ENCODE assay signal across 10 cellular contexts in genomic region chr13:27147530-27148170, GRCh38. TPM values are rescaled to one million over a fixed set of nuclear protein-coding genes. Genes with fewer than 3 reads are reported as not detected.
DNase-seq lines count a peak whose midpoint lies in the region; ATAC-seq and TF ChIP-seq lines count a peak whose summit lies in the region.
"Had no signal": no experiment of that assay in that cellular context is flagged by ENCODE, and none has a peak within 500 bp of the region (broad histone marks: within the 10 kb centered on the region; RNA-seq: fewer than 3 reads in every experiment).

No MANE protein-coding gene starts in this region.

- intact Hi-C loops in body of pancreas (cut with DNase I) = no loop called here
- intact Hi-C loops in heart left ventricle (cut with DNase I) = no loop called here

- no peaks in the 10 kb centered on the region for H3K27me3 ChIP-seq in body of pancreas
- H3K27me3 ChIP-seq in heart left ventricle = no peaks in the 10 kb centered on the region

- H3K9me3 ChIP-seq in body of pancreas (no peaks in the 10 kb centered on the region), heart left ventricle (peaks cover 0 to 15% (median 7%) of the 10 kb centered on the region in 12 donors)

- TF ChIP-seq POLR2A in body of pancreas (IDR thresholded peaks at IDR 0.05) (no peak), heart left ventricle (IDR thresholded peaks at IDR 0.05) (no peak)

- no peak overlapping the region for H3K27ac ChIP-seq in body of pancreas
- no peak overlapping the region for H3K27ac ChIP-seq in heart left ventricle

- no peaks in the 10 kb centered on the region for H3K27me3 Mint-ChIP-seq in activated naive CD8-positive, alpha-beta T cell treated with anti-CD3 and anti-CD28 coated beads, Interleukin-2, amount 10 ng/mL, durations not matched to agents 7 days and 5 days

- peak; percentile 75 for DNase-seq in GM12864 (ENCODE audit: low read depth)
- DNase-seq in activated naive CD8-positive, alpha-beta T cell treated with anti-CD3 and anti-CD28 coated beads, Interleukin-2, amount 10 ng/mL, durations not matched to agents 7 days and 5 days = no peak
- no peak for DNase-seq in NCI-H2171 (lab: John Stamatoyannopoulos, UW)
- no peak for DNase-seq in body of pancreas
- DNase-seq in NCI-H146 (lab: John Stamatoyannopoulos, UW) = no peak
- no peak for DNase-seq in heart left ventricle
- DNase-seq: DMS79 had no signal

- peaks cover 34% of the 10 kb centered on the region for H3K4me1 Mint-ChIP-seq in activated naive CD8-positive, alpha-beta T cell treated with anti-CD3 and anti-CD28 coated beads, Interleukin-2, amount 10 ng/mL, durations not matched to agents 7 days and 5 days

- H3K4me3 Mint-ChIP-seq in activated naive CD8-positive, alpha-beta T cell treated with anti-CD3 and anti-CD28 coated beads, Interleukin-2, amount 10 ng/mL, durations not matched to agents 7 days and 5 days = peak overlapping the region; percentile 10

- H3K4me3 ChIP-seq in GM12864 (ENCODE audit: low read depth, low read length) = no peak overlapping the region; the same call in 1 of the 2 replicates
- no peak overlapping the region for H3K4me3 ChIP-seq in body of pancreas
- no peak overlapping the region for H3K4me3 ChIP-seq in heart left ventricle
- H3K4me3 ChIP-seq: K562 had no signal

- H3K36me3 ChIP-seq in body of pancreas (replicated peaks in 1 of 2; ENCODE audit: insufficient read depth in 1 of 2, low read depth in 2 of 2) = no peaks in the 10 kb centered on the region
- H3K36me3 ChIP-seq in heart left ventricle = no peaks in the 10 kb centered on the region

- H3K9me3 Mint-ChIP-seq in activated naive CD8-positive, alpha-beta T cell treated with anti-CD3 and anti-CD28 coated beads, Interleukin-2, amount 10 ng/mL, durations not matched to agents 7 days and 5 days = peaks cover 3% of the 10 kb centered on the region

- ATAC-seq in GM19438 (IDR thresholded peaks at IDR 0.05; ENCODE audit: low read depth, unreplicated experiment) (peak; percentile 48), HG03097 (IDR thresholded peaks at IDR 0.05; ENCODE audit: low FRiP score, unreplicated experiment) (peak; percentile 48), body of pancreas (no peak), heart left ventricle (no peak)
- ATAC-seq in activated naive CD8-positive, alpha-beta T cell treated with anti-CD3 and anti-CD28 coated beads, Interleukin-2, amount 10 ng/mL, durations not matched to agents 7 days and 5 days (ENCODE audit: low read depth) = peak; percentile 61

- WGBS in body of pancreas, 2 donors = 88 to 92% methylated on average over 8 of the region's 8 CpGs
- WGBS in heart left ventricle, 4 donors = 89 to 92% (median 91%) methylated on average over 8 of the region's 8 CpGs

- H3K4me1 ChIP-seq in body of pancreas (peaks cover 18% of the 10 kb centered on the region), heart left ventricle (peaks cover 0 to 24% (median 5%) of the 10 kb centered on the region in 12 donors)

- TF ChIP-seq CTCF in GM12864 (IDR thresholded peaks at IDR 0.05; ENCODE audit: low read depth, low read length, missing control alignments) (no peak), body of pancreas (IDR thresholded peaks at IDR 0.05) (no peak), heart left ventricle (IDR thresholded peaks at IDR 0.05) (no peak)

- no peak overlapping the region for H3K27ac Mint-ChIP-seq in activated naive CD8-positive, alpha-beta T cell treated with anti-CD3 and anti-CD28 coated beads, Interleukin-2, amount 10 ng/mL, durations not matched to agents 7 days and 5 days

- peaks cover 14% of the 10 kb centered on the region for H3K36me3 Mint-ChIP-seq in activated naive CD8-positive, alpha-beta T cell treated with anti-CD3 and anti-CD28 coated beads, Interleukin-2, amount 10 ng/mL, durations not matched to agents 7 days and 5 days

- POLR2A ChIA-PET in activated naive CD8-positive, alpha-beta T cell treated with anti-CD3 and anti-CD28 coated beads, Interleukin-2, amount 10 ng/mL, durations not matched to agents 7 days and 5 days (lab: Charles Lee) = no interaction called here

RNA-seq across cellular contexts. Expression of gene USP12, which starts 24.0 kb away (rescaled TPM):
- 10 to 100 TPM; 21.4 to 23.9 TPM for total RNA-seq in activated naive CD8-positive, alpha-beta T cell treated with anti-CD3 and anti-CD28 coated beads, Interleukin-2, amount 10 ng/mL, durations not matched to agents 7 days and 5 days
- 10 to 100 TPM; 12.9 to 16.9 TPM for total RNA-seq in body of pancreas
- 10 to 100 TPM; 13.2 to 29.2 (median 20.8) TPM for total RNA-seq in heart left ventricle
- polyA plus RNA-seq in heart left ventricle = 10 to 100 TPM in 1 of 2 donors, 1 to 10 TPM in 1; 5.1 to 35.4 TPM

Comparison
In these comparisons a context has a peak if more than half of its experiments do, and no peak if none do; other contexts are left out.
1. ATAC-seq: peak in GM19438 (single experiment), HG03097 (single experiment) and activated naive CD8-positive, alpha-beta T cell treated with anti-CD3 and anti-CD28 coated beads, Interleukin-2, amount 10 ng/mL, durations not matched to agents 7 days and 5 days (single experiment); none in body of pancreas (single experiment) and heart left ventricle (0 of 4).